In the genomic region with DNA sequence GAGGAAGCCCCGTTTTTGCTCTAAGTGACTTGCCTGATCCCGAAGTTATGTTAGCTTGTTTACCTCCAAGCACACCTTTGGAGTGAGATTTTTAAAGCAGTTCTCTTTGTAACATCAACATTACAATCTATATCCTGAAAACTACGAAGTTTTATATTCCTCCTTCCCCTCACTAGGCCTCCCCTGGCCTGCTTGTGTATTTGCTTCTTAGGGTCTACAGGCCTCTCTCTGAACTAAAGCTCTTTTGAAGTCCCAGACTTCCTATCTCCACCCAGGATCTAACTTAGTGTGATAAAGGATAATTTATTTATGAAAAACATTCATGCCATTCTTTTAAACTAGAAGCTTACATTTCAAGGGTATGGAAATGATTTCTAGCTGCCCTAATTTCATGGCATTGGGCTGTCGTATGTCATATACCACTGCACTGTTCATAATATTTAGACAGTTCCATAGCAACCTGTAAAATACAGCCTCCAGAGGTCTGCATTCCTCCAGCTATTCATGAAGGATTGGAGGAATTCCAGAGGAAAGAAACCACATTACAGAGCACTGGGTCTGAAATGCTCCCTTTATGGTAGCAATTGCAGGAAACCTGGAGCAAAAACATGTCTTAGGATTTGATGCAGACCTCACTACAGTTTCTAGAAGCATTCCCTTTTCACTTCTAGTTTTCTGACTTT, we compare ENCODE assay signal across 1 cellular context.
TF ChIP-seq lines count a peak whose summit lies in the region.

No MANE protein-coding gene starts in this region.

TF ChIP-seq in GM12878, 131 proteins besides CTCF, POLR2A, EP300 and RAD21:
- TF ChIP-seq, protein P1, sequence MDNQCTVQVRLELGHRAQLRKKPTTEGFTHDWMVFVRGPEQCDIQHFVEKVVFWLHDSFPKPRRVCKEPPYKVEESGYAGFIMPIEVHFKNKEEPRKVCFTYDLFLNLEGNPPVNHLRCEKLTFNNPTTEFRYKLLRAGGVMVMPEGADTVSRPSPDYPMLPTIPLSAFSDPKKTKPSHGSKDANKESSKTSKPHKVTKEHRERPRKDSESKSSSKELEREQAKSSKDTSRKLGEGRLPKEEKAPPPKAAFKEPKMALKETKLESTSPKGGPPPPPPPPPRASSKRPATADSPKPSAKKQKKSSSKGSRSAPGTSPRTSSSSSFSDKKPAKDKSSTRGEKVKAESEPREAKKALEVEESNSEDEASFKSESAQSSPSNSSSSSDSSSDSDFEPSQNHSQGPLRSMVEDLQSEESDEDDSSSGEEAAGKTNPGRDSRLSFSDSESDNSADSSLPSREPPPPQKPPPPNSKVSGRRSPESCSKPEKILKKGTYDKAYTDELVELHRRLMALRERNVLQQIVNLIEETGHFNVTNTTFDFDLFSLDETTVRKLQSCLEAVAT (IDR thresholded peaks at IDR 0.05) = no peak
- TF ChIP-seq RCOR1 (conservative IDR thresholded peaks at IDR 0.05; ENCODE audit: low read depth, low read length) (no peak), SPI1 (IDR thresholded peaks at IDR 0.05; ENCODE audit: borderline replicate concordance, insufficient read depth, low read depth, low read length) (peak; percentile 23; the same call in 1 of the 2 replicates), TCF7 (IDR thresholded peaks at IDR 0.05; ENCODE audit: borderline replicate concordance) (no peak), ZNF24 (IDR thresholded peaks at IDR 0.05) (no peak), EGR1 (IDR thresholded peaks at IDR 0.05; ENCODE audit: borderline replicate concordance in 1 of 2, low read depth in 2 of 2, low read length in 2 of 2) (no peak), ZBED1 (IDR thresholded peaks at IDR 0.05; ENCODE audit: borderline replicate concordance) (0 out of 2 replicates have a peak, but pooled peaks have one; percentile 9), BACH1 (IDR thresholded peaks at IDR 0.05; ENCODE audit: borderline replicate concordance) (0 out of 2 replicates have a peak, but pooled peaks have one; percentile 11), BMI1 (IDR thresholded peaks at IDR 0.05; ENCODE audit: borderline replicate concordance) (peak; percentile 29; the same call in 1 of the 2 replicates), POLR2AphosphoS5 (IDR thresholded peaks at IDR 0.05; ENCODE audit: low read length) (0 out of 2 replicates have a peak, but pooled peaks have one; percentile 23), RUNX3 (IDR thresholded peaks at IDR 0.05; ENCODE audit: low read length) (no peak), IKZF1 (conservative IDR thresholded peaks at IDR 0.05) (peak; percentile 44; the same call in 1 of the 2 replicates), IKZF2 (IDR thresholded peaks at IDR 0.05) (peak; percentile 49 to 55), POU2F2 (IDR thresholded peaks at IDR 0.05; ENCODE audit: borderline replicate concordance, low read depth, low read length) (no peak), CBX3 (IDR thresholded peaks at IDR 0.05; ENCODE audit: borderline replicate concordance, low read depth) (no peak), MEF2A (IDR thresholded peaks at IDR 0.05; ENCODE audit: insufficient read depth, low read depth, low read length) (no peak), SUPT20H (IDR thresholded peaks at IDR 0.05; ENCODE audit: borderline replicate concordance, control insufficient read depth, low read depth, low read length) (no peak)
- TF ChIP-seq, protein P2, sequence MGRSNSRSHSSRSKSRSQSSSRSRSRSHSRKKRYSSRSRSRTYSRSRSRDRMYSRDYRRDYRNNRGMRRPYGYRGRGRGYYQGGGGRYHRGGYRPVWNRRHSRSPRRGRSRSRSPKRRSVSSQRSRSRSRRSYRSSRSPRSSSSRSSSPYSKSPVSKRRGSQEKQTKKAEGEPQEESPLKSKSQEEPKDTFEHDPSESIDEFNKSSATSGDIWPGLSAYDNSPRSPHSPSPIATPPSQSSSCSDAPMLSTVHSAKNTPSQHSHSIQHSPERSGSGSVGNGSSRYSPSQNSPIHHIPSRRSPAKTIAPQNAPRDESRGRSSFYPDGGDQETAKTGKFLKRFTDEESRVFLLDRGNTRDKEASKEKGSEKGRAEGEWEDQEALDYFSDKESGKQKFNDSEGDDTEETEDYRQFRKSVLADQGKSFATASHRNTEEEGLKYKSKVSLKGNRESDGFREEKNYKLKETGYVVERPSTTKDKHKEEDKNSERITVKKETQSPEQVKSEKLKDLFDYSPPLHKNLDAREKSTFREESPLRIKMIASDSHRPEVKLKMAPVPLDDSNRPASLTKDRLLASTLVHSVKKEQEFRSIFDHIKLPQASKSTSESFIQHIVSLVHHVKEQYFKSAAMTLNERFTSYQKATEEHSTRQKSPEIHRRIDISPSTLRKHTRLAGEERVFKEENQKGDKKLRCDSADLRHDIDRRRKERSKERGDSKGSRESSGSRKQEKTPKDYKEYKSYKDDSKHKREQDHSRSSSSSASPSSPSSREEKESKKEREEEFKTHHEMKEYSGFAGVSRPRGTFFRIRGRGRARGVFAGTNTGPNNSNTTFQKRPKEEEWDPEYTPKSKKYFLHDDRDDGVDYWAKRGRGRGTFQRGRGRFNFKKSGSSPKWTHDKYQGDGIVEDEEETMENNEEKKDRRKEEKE (IDR thresholded peaks at IDR 0.05) = no peak
- TF ChIP-seq, protein P3, sequence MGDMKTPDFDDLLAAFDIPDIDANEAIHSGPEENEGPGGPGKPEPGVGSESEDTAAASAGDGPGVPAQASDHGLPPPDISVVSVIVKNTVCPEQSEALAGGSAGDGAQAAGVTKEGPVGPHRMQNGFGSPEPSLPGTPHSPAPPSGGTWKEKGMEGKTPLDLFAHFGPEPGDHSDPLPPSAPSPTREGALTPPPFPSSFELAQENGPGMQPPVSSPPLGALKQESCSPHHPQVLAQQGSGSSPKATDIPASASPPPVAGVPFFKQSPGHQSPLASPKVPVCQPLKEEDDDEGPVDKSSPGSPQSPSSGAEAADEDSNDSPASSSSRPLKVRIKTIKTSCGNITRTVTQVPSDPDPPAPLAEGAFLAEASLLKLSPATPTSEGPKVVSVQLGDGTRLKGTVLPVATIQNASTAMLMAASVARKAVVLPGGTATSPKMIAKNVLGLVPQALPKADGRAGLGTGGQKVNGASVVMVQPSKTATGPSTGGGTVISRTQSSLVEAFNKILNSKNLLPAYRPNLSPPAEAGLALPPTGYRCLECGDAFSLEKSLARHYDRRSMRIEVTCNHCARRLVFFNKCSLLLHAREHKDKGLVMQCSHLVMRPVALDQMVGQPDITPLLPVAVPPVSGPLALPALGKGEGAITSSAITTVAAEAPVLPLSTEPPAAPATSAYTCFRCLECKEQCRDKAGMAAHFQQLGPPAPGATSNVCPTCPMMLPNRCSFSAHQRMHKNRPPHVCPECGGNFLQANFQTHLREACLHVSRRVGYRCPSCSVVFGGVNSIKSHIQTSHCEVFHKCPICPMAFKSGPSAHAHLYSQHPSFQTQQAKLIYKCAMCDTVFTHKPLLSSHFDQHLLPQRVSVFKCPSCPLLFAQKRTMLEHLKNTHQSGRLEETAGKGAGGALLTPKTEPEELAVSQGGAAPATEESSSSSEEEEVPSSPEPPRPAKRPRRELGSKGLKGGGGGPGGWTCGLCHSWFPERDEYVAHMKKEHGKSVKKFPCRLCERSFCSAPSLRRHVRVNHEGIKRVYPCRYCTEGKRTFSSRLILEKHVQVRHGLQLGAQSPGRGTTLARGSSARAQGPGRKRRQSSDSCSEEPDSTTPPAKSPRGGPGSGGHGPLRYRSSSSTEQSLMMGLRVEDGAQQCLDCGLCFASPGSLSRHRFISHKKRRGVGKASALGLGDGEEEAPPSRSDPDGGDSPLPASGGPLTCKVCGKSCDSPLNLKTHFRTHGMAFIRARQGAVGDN (IDR thresholded peaks at IDR 0.05) = peak; percentile 28; the same call in 1 of the 2 replicates
- TF ChIP-seq, protein P4, sequence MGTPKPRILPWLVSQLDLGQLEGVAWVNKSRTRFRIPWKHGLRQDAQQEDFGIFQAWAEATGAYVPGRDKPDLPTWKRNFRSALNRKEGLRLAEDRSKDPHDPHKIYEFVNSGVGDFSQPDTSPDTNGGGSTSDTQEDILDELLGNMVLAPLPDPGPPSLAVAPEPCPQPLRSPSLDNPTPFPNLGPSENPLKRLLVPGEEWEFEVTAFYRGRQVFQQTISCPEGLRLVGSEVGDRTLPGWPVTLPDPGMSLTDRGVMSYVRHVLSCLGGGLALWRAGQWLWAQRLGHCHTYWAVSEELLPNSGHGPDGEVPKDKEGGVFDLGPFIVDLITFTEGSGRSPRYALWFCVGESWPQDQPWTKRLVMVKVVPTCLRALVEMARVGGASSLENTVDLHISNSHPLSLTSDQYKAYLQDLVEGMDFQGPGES (IDR thresholded peaks at IDR 0.05) = no peak
- TF ChIP-seq, protein P5, sequence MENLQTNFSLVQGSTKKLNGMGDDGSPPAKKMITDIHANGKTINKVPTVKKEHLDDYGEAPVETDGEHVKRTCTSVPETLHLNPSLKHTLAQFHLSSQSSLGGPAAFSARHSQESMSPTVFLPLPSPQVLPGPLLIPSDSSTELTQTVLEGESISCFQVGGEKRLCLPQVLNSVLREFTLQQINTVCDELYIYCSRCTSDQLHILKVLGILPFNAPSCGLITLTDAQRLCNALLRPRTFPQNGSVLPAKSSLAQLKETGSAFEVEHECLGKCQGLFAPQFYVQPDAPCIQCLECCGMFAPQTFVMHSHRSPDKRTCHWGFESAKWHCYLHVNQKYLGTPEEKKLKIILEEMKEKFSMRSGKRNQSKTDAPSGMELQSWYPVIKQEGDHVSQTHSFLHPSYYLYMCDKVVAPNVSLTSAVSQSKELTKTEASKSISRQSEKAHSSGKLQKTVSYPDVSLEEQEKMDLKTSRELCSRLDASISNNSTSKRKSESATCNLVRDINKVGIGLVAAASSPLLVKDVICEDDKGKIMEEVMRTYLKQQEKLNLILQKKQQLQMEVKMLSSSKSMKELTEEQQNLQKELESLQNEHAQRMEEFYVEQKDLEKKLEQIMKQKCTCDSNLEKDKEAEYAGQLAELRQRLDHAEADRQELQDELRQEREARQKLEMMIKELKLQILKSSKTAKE (IDR thresholded peaks at IDR 0.05; ENCODE audit: low read depth, poor library complexity, severe bottlenecking) = peak; percentile 8
